Comparison of ENCODE assay signal across 10 cellular contexts in genomic region chr5:59187772-59188347, GRCh38.
DNase-seq lines count a peak whose midpoint lies in the region; ATAC-seq and TF ChIP-seq lines count a peak whose summit lies in the region.
"Had no signal": no experiment of that assay in that cellular context is flagged by ENCODE, and none has a peak within 500 bp of the region (broad histone marks: within the 10 kb centered on the region; RNA-seq: fewer than 3 reads in every experiment).

No MANE protein-coding gene starts in this region.

- ATAC-seq in HG03280 (IDR thresholded peaks at IDR 0.05; ENCODE audit: unreplicated experiment) (peak; percentile 69), GM18505 (IDR thresholded peaks at IDR 0.05; ENCODE audit: unreplicated experiment) (no peak), GM21526 (IDR thresholded peaks at IDR 0.05; ENCODE audit: low FRiP score, unreplicated experiment) (no peak)

- dilution Hi-C loops in mammary epithelial cell (cut with HindIII; ENCODE audit: low sequenced_read_pairs) = loop anchor here (5.0 kb wide), 1 partner anchor 89 kb away; no protein-coding TSS in a partner anchor

- H3K27me3 Mint-ChIP-seq in brain = no peaks in the 10 kb centered on the region
- H3K27me3 Mint-ChIP-seq in nephron progenitor cell (ENCODE audit: low read depth, poor library complexity) = no peaks in the 10 kb centered on the region
- H3K27me3 Mint-ChIP-seq in CD4-positive, alpha-beta memory T cell = peaks cover 15 to 17% of the 10 kb centered on the region in 2 donors

- peak overlapping the region; percentile 30 to 86 (median 68) for H3K27ac Mint-ChIP-seq in brain
- no peak overlapping the region for H3K27ac Mint-ChIP-seq in nephron progenitor cell
- H3K27ac Mint-ChIP-seq in CD4-positive, alpha-beta memory T cell = no peak overlapping the region
- H3K27ac Mint-ChIP-seq: activated B cell treated with CpG ODN at 0.5 μM for 24 hours had no signal

- no TSS peak for BruUV-seq in mammary epithelial cell (replicated peaks; lab: Mats Ljungman, UMichigan)

- H3K4me2 ChIP-seq in mammary epithelial cell (ENCODE audit: insufficient read depth, low read depth, low read length) = no peak overlapping the region

- no peaks in the 10 kb centered on the region for H3K36me3 ChIP-seq in mammary epithelial cell (ENCODE audit: insufficient read depth, low read length)
- H3K36me3 ChIP-seq in CD4-positive, alpha-beta memory T cell (ENCODE audit: insufficient read depth, low read length) = no peaks in the 10 kb centered on the region
- H3K36me3 ChIP-seq: pancreas had no signal

- H3K4me3 Mint-ChIP-seq in brain = peak overlapping the region; percentile 63 to 84 (median 78)
- H3K4me3 Mint-ChIP-seq in nephron progenitor cell = peak overlapping the region; percentile 73
- H3K4me3 Mint-ChIP-seq in CD4-positive, alpha-beta memory T cell = no peak overlapping the region

- in situ Hi-C loops in mammary epithelial cell (cut with MboI; ENCODE audit: low sequenced_read_pairs in 2 of 2) = loop anchor here (5.0 to 25.0 kb wide), 2 partner anchors 189 to 599 kb away; no protein-coding TSS in a partner anchor

- no peak overlapping the region for H3K9ac ChIP-seq in mammary epithelial cell (ENCODE audit: insufficient read depth, low read length)

- H2AFZ ChIP-seq in mammary epithelial cell (ENCODE audit: low read depth, low read length) = no peak overlapping the region

- intact Hi-C loops in mammary epithelial cell (cut with micrococcal nuclease) = loop anchor here (1.0 to 5.0 kb wide), 4 partner anchors 179 to 614 kb away; no protein-coding TSS in a partner anchor
- intact Hi-C loops in CD4-positive, alpha-beta memory T cell (cut with micrococcal nuclease) = loop anchor here (1.0 kb wide), 3 partner anchors 180 to 612 kb away; no protein-coding TSS in a partner anchor

- TF ChIP-seq CTCF in brain (conservative IDR thresholded peaks at IDR 0.05) (no peak), nephron progenitor cell (IDR thresholded peaks at IDR 0.05) (no peak), mammary epithelial cell (conservative IDR thresholded peaks at IDR 0.05 in 1 of 2, IDR thresholded peaks at IDR 0.05 in 1 of 2; ENCODE audit: extremely low read depth in 1 of 2, insufficient read depth in 1 of 2, low read depth in 1 of 2, low read length in 2 of 2) (no peak)

- CTCF ChIA-PET in mammary epithelial cell (lab: Charles Lee; ENCODE audit: low non-redundant PET) = interaction anchor here (1.9 kb wide), 1 partner anchor 180 kb away, joined by 12 read pairs; no protein-coding TSS in a partner anchor
- CTCF ChIA-PET in CD4-positive, alpha-beta memory T cell (lab: Charles Lee; ENCODE audit: partially characterized antibody) = interaction anchor here (0.9 to 10.3 kb wide), 35 partner anchors 9 to 613 kb away, joined by 3 to 98 read pairs (median 6); no protein-coding TSS in a partner anchor

- no peaks in the 10 kb centered on the region for H3K4me1 ChIP-seq in mammary epithelial cell (ENCODE audit: insufficient read depth, low read length)
- H3K4me1 ChIP-seq in CD4-positive, alpha-beta memory T cell (ENCODE audit: insufficient read depth, low read length) = peaks cover 5% of the 10 kb centered on the region
- H3K4me1 ChIP-seq: pancreas had no signal

- no peaks in the 10 kb centered on the region for H3K9me3 ChIP-seq in mammary epithelial cell (replicated peaks; ENCODE audit: insufficient read depth, low read length)
- no peaks in the 10 kb centered on the region for H3K9me3 ChIP-seq in CD4-positive, alpha-beta memory T cell (ENCODE audit: control insufficient read depth in 1 of 2, low read length in 2 of 2)
- H3K9me3 ChIP-seq: pancreas had no signal

- H3K27ac ChIP-seq in mammary epithelial cell (ENCODE audit: insufficient read depth, low read depth, low read length) = no peak overlapping the region
- no peak overlapping the region for H3K27ac ChIP-seq in CD4-positive, alpha-beta memory T cell (ENCODE audit: low read depth, low read length)
- H3K27ac ChIP-seq: pancreas had no signal

- WGBS in mammary epithelial cell (ENCODE audit: low coverage, missing lambda C conversion rate) = 48% methylated on average over 4 of the region's 4 CpGs

- POLR2A ChIA-PET in CD4-positive, alpha-beta memory T cell (lab: Charles Lee; ENCODE audit: partially characterized antibody) = no interaction called here

- H3K36me3 Mint-ChIP-seq in brain = no peaks in the 10 kb centered on the region
- no peaks in the 10 kb centered on the region for H3K36me3 Mint-ChIP-seq in nephron progenitor cell (ENCODE audit: low read depth)
- H3K36me3 Mint-ChIP-seq in CD4-positive, alpha-beta memory T cell = no peaks in the 10 kb centered on the region

- DNase-seq in EL = peak; percentile 43
- no peak for DNase-seq in nephron progenitor cell
- DNase-seq in mammary epithelial cell = no peak
- DNase-seq in CD4-positive, alpha-beta memory T cell = no peak

- no peaks in the 10 kb centered on the region for H3K9me3 Mint-ChIP-seq in brain
- no peaks in the 10 kb centered on the region for H3K9me3 Mint-ChIP-seq in nephron progenitor cell
- no peaks in the 10 kb centered on the region for H3K9me3 Mint-ChIP-seq in CD4-positive, alpha-beta memory T cell
- H3K9me3 Mint-ChIP-seq: activated B cell treated with CpG ODN at 0.5 μM for 24 hours had no signal

- H3K4me1 Mint-ChIP-seq in brain (peaks cover 27% of the 10 kb centered on the region), nephron progenitor cell (peaks cover 54% of the 10 kb centered on the region)
- peaks cover 3 to 5% (median 4%) of the 10 kb centered on the region in 4 donors for H3K4me1 Mint-ChIP-seq in CD4-positive, alpha-beta memory T cell

- H3K4me3 ChIP-seq in mammary epithelial cell (replicated peaks in 1 of 3; ENCODE audit: insufficient read depth in 1 of 3, low read depth in 2 of 3, low read length in 3 of 3) = no peak overlapping the region
- no peak overlapping the region for H3K4me3 ChIP-seq in CD4-positive, alpha-beta memory T cell (ENCODE audit: low read length in 2 of 2)

- no peaks in the 10 kb centered on the region for H4K20me1 ChIP-seq in mammary epithelial cell (ENCODE audit: insufficient read depth, low read length)

- no peak for TF ChIP-seq POLR2A in GM18505 (IDR thresholded peaks at IDR 0.05; ENCODE audit: borderline replicate concordance, extremely low read depth, insufficient read depth, insufficient read length)

- no peaks in the 10 kb centered on the region for H3K79me2 ChIP-seq in mammary epithelial cell (ENCODE audit: insufficient read depth, low read length)

- H3K27me3 ChIP-seq in mammary epithelial cell (ENCODE audit: insufficient read depth, low read length) = no peaks in the 10 kb centered on the region
- H3K27me3 ChIP-seq in CD4-positive, alpha-beta memory T cell (ENCODE audit: insufficient read depth, low read length) = no peaks in the 10 kb centered on the region
- H3K27me3 ChIP-seq: pancreas had no signal

Comparison
In these comparisons a context has a peak if more than half of its experiments do, and no peak if none do; other contexts are left out.
1. H3K27ac Mint-ChIP-seq: peak in brain (5 of 5); none in nephron progenitor cell (single experiment) and CD4-positive, alpha-beta memory T cell (0 of 7).
2. H3K4me3 Mint-ChIP-seq: peak in brain (5 of 5) and nephron progenitor cell (single experiment); none in CD4-positive, alpha-beta memory T cell (0 of 8).